In the genomic region with DNA sequence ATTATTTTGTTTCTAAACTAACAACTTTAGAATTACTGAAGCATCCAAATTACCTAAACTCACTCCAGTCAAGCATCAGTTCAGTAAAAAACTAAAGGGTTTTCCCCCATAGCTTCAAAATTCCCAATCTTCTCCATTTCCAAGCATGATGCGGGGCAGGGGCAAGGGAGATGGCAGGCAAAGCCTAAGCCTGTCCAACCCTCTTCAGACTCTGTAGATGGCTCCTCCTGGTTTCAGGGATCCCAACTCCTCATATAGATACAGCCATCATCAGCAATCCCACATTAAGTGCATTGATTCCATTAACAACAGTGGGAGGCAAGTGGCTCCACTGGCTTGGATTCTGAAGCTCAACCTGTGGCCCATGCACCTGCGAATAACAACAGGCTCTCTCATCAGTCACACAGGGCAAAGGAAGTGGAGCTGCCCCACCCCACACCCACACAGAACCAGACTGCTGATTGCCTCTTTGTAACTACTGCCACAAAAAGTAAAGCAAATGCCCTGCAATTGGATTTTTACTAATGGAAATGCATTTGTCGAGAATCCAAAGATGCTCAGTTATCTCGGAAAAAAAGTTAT, we compare ENCODE assay signal across 9 cellular contexts. TPM values are rescaled to one million over a fixed set of nuclear protein-coding genes. Genes with fewer than 3 reads are reported as not detected.
DNase-seq lines count a peak whose midpoint lies in the region; ATAC-seq and TF ChIP-seq lines count a peak whose summit lies in the region.
"Had no signal": no experiment of that assay in that cellular context is flagged by ENCODE, and none has a peak within 500 bp of the region (broad histone marks: within the 10 kb centered on the region; RNA-seq: fewer than 3 reads in every experiment).

No MANE protein-coding gene starts in this region.

- POLR2A ChIA-PET in GM10248 (lab: Yijun Ruan, JAX) = no interaction called here

- peak overlapping the region; percentile 2 for H3K27ac Mint-ChIP-seq in T-helper 1 cell treated with Interleukin-12 subunit alpha and Interleukin-12 subunit beta and Interleukin-4 antibody, amounts not matched to agents 30 μg/mL and 1 μg/mL, for 36 hours

- ATAC-seq in HG03097 (IDR thresholded peaks at IDR 0.05; ENCODE audit: low FRiP score, unreplicated experiment) (no peak), heart right ventricle (no peak)

- H3K27ac ChIP-seq in WERI-Rb-1 (no peak overlapping the region), heart right ventricle (no peak overlapping the region)
- H3K27ac ChIP-seq: BLaER1 treated with 17β-estradiol and CSF1 and Interleukin-3, amounts not matched to agents 10 nM and 100 nM had no signal

- CTCF ChIA-PET in GM10248 (lab: Yijun Ruan, JAX) = interaction anchor here (1.3 kb wide), 1 partner anchor 15 kb away, joined by 5 read pairs; a partner anchor contains a TSS

- no peaks in the 10 kb centered on the region for H3K27me3 Mint-ChIP-seq in T-helper 1 cell treated with Interleukin-12 subunit alpha and Interleukin-12 subunit beta and Interleukin-4 antibody, amounts not matched to agents 30 μg/mL and 1 μg/mL, for 36 hours (ENCODE audit: low read depth)

- intact Hi-C loops in heart right ventricle (cut with DNase I) = no loop called here

- DNase-seq in GM10248 (ENCODE audit: extremely low spot score) = peak; percentile 45
- DNase-seq in activated naive CD4-positive, alpha-beta T cell treated with Interleukin-2 at 50 U/mL for 16 hours = peak; percentile 48
- DNase-seq in stimulated activated CD4-positive, alpha-beta T cell treated with anti-CD3 and anti-CD28 coated beads, Interleukin-1b, Interleukin-23, amount 100 ng/mL, for 4 hours (ENCODE audit: low read depth in 2 of 2) = peak; percentile 19 to 32
- no peak for DNase-seq in WERI-Rb-1
- no peak for DNase-seq in KG1 (lab: John Stamatoyannopoulos, UW)
- no peak for DNase-seq in heart right ventricle

- no peaks in the 10 kb centered on the region for H3K9me3 Mint-ChIP-seq in T-helper 1 cell treated with Interleukin-12 subunit alpha and Interleukin-12 subunit beta and Interleukin-4 antibody, amounts not matched to agents 30 μg/mL and 1 μg/mL, for 36 hours

- H3K9me3 ChIP-seq in WERI-Rb-1 (ENCODE audit: severe bottlenecking) (no peaks in the 10 kb centered on the region), heart right ventricle (no peaks in the 10 kb centered on the region)

- H3K36me3 ChIP-seq in WERI-Rb-1 (no peaks in the 10 kb centered on the region), heart right ventricle (no peaks in the 10 kb centered on the region)

- peaks cover 0 to 24% (median 16%) of the 10 kb centered on the region in 9 donors for H3K4me1 ChIP-seq in heart right ventricle

- TF ChIP-seq CTCF in GM10248 (IDR thresholded peaks at IDR 0.05; ENCODE audit: control extremely low read depth, extremely low read depth, low read depth, missing control alignments) (no peak), WERI-Rb-1 (IDR thresholded peaks at IDR 0.05; ENCODE audit: low read depth, low read length) (no peak), heart right ventricle (IDR thresholded peaks at IDR 0.05) (no peak)

- H3K4me1 Mint-ChIP-seq in T-helper 1 cell treated with Interleukin-12 subunit alpha and Interleukin-12 subunit beta and Interleukin-4 antibody, amounts not matched to agents 30 μg/mL and 1 μg/mL, for 36 hours (ENCODE audit: low read depth) = peaks cover 19% of the 10 kb centered on the region

- no peak overlapping the region for H3K4me3 ChIP-seq in WERI-Rb-1 (ENCODE audit: low read depth, low read length)
- H3K4me3 ChIP-seq in heart right ventricle = no peak overlapping the region
- H3K4me3 ChIP-seq: BLaER1 treated with 17β-estradiol and CSF1 and Interleukin-3, amounts not matched to agents 10 nM and 100 nM had no signal

- H3K36me3 Mint-ChIP-seq in T-helper 1 cell treated with Interleukin-12 subunit alpha and Interleukin-12 subunit beta and Interleukin-4 antibody, amounts not matched to agents 30 μg/mL and 1 μg/mL, for 36 hours (ENCODE audit: low read depth) = peaks cover 3% of the 10 kb centered on the region

- H3K27me3 ChIP-seq in WERI-Rb-1 (ENCODE audit: insufficient read depth, low read depth, severe bottlenecking) = no peaks in the 10 kb centered on the region
- H3K27me3 ChIP-seq in heart right ventricle = no peaks in the 10 kb centered on the region
- H3K27me3 ChIP-seq: BLaER1 treated with 17β-estradiol and CSF1 and Interleukin-3, amounts not matched to agents 10 nM and 100 nM had no signal

- 88 to 91% methylated on average over 4 of the region's 4 CpGs for WGBS in heart right ventricle, 2 donors

- H3K4me3 Mint-ChIP-seq in T-helper 1 cell treated with Interleukin-12 subunit alpha and Interleukin-12 subunit beta and Interleukin-4 antibody, amounts not matched to agents 30 μg/mL and 1 μg/mL, for 36 hours = peak overlapping the region; percentile 11

RNA-seq across cellular contexts. Expression of a gene that starts 14.9 kb away (rescaled TPM):
- total RNA-seq in heart right ventricle = 10 to 100 TPM; 14.5 to 19.1 (median 17.1) TPM
- polyA plus RNA-seq in heart right ventricle = 1 to 10 TPM; 3.1 to 4.1 TPM

Comparison
In these comparisons a context has a peak if more than half of its experiments do, and no peak if none do; other contexts are left out.
1. DNase-seq: peak in GM10248 (single experiment), activated naive CD4-positive, alpha-beta T cell treated with Interleukin-2 at 50 U/mL for 16 hours (single experiment) and stimulated activated CD4-positive, alpha-beta T cell treated with anti-CD3 and anti-CD28 coated beads, Interleukin-1b, Interleukin-23, amount 100 ng/mL, for 4 hours (2 of 2); none in WERI-Rb-1 (single experiment), KG1 (single experiment) and heart right ventricle (0 of 2).